Comparison of ENCODE assay signal across 11 cellular contexts in the genomic region with DNA sequence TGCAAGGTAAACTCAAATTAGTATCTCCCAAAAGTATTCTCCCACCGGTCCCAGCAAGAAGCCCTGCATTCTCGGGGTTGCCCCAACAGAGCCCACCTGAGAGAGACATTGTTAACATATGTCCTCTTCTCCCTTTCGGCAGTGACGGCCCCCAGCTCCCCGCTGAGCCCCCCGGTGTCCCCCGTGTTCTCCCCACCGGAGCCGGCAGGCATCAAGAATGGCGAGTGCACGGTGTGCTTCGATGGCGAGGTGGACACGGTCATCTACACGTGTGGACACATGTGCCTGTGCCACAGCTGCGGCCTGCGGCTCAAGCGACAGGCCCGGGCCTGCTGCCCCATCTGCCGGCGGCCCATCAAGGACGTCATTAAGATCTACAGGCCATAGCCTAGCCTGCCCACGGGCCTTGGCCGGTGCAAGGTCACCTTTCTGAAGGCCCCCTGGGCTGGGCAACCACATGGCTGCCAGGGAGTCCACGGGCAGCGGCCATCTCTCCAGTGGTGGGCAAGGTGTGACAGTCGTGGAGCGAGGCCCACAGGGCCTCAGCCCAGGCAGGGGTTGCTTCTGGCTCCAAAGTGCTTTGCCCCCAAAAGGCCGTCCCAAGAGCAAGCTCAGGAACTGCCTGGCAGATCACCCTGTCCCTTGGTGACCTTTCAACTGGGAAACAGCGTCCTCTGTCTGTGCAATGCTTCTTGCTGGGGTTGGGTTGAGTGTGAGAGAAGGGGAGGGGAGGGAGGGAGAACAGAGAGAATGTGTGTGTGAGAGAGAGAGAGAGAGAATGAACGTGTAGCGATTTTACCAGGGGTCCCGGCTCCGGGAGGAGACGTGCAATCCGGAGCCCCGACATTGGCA.
"Had no signal": no experiment of that assay in that cellular context is flagged by ENCODE, and none has a peak within 500 bp of the region (broad histone marks: within the 10 kb centered on the region; RNA-seq: fewer than 3 reads in every experiment).

No MANE protein-coding gene starts in this region.

- H3K4me3 Mint-ChIP-seq: activated T-helper 1 cell treated with anti-CD3 and anti-CD28 coated beads, Interleukin-12 subunit alpha, Interleukin-12 subunit beta, Interleukin-2, Interleukin-4 antibody, amounts not matched to agents 30 ng/mL and 10 ng/mL and 1 ng/mL, durations not matched to agents 14 hours and 24 hours and 36 hours; nephron; type B pancreatic cell had no signal

- H3K9me3 ChIP-seq: ascending aorta, SJSA1 had no signal

- H3K27me3 ChIP-seq: ascending aorta, SJSA1 had no signal

- H3K4me3 ChIP-seq: ascending aorta, SJSA1 had no signal

- DNase-seq: activated CD4-positive, alpha-beta T cell treated with anti-CD3 and anti-CD28 coated beads for 48 hours; activated naive CD4-positive, alpha-beta T cell; effector CD4-positive, alpha-beta T cell; left cardiac atrium; occipital lobe; WERI-Rb-1 had no signal

- H3K36me3 ChIP-seq: ascending aorta had no signal

- H3K27ac ChIP-seq: SJSA1, WERI-Rb-1 had no signal

- H3K9me3 Mint-ChIP-seq: activated T-helper 1 cell treated with anti-CD3 and anti-CD28 coated beads, Interleukin-12 subunit alpha, Interleukin-12 subunit beta, Interleukin-2, Interleukin-4 antibody, amounts not matched to agents 30 ng/mL and 10 ng/mL and 1 ng/mL, durations not matched to agents 14 hours and 24 hours and 36 hours; nephron had no signal

- H3K27ac Mint-ChIP-seq: activated T-helper 1 cell treated with anti-CD3 and anti-CD28 coated beads, Interleukin-12 subunit alpha, Interleukin-12 subunit beta, Interleukin-2, Interleukin-4 antibody, amounts not matched to agents 30 ng/mL and 10 ng/mL and 1 ng/mL, durations not matched to agents 14 hours and 24 hours and 36 hours had no signal

- H3K4me1 ChIP-seq: SJSA1 had no signal
